19 cellular contexts compared by ENCODE assay signal in the genomic region with DNA sequence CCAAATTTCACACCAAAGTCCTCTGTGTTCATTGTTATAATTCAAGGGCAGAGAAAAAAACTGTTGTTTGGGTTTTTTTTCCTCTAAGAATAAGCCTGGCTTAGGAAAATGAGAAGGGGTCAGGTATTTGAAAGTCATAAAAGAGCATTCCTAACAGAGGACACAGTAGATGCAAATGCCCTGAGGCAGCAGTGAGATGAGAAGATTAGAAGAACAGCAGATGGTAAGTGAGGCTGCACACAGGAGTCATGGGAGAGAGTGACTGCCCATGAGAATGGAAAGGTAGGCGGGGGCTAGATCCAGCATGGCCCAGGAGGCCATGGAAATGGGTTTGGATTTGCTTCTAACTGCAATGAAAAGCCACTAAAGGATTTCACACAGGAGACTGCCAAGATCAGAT.
DNase-seq lines count a peak whose midpoint lies in the region; ATAC-seq and TF ChIP-seq lines count a peak whose summit lies in the region.
"Had no signal": no experiment of that assay in that cellular context is flagged by ENCODE, and none has a peak within 500 bp of the region (broad histone marks: within the 10 kb centered on the region; RNA-seq: fewer than 3 reads in every experiment).

No MANE protein-coding gene starts in this region.

- WGBS in stomach, 5 donors, result 81 to 100% (median 96%) methylated on average over 1 of the region's 1 CpG

- H3K4me1 Mint-ChIP-seq in natural killer cell treated with Interleukin-12 subunit alpha and Interleukin-12 subunit beta and Interleukin-15 and Interleukin-18, amount 100 ng/mL, for 72 hours (ENCODE audit: low read depth in 2 of 2), result peaks cover 12 to 31% of the 10 kb centered on the region in 2 donors
- H3K4me1 Mint-ChIP-seq in natural killer cell (peaks cover 0 to 9% of the 10 kb centered on the region in 2 donors), endothelial cell (ENCODE audit: unreplicated experiment) (no peaks in the 10 kb centered on the region)
- peaks cover 6 to 20% (median 9%) of the 10 kb centered on the region in 3 donors for H3K4me1 Mint-ChIP-seq in CD8-positive, alpha-beta memory T cell

- no peaks in the 10 kb centered on the region for H3K36me3 ChIP-seq in CD8-positive, alpha-beta memory T cell (ENCODE audit: insufficient read depth, low read length)
- H3K36me3 ChIP-seq in stomach, result no peaks in the 10 kb centered on the region
- H3K36me3 ChIP-seq: BE2C, MG63, Peyer's patch had no signal

- intact Hi-C loops in natural killer cell (cut with micrococcal nuclease), result no loop called here
- intact Hi-C loops in stomach (cut with DNase I; ENCODE audit: low total_unique reads), result no loop called here

- H3K9me3 ChIP-seq in CD8-positive, alpha-beta memory T cell (ENCODE audit: low read length), result no peaks in the 10 kb centered on the region
- H3K9me3 ChIP-seq in stomach, result no peaks in the 10 kb centered on the region
- H3K9me3 ChIP-seq: BE2C, MG63, Peyer's patch had no signal

- no peak for TF ChIP-seq EP300 in stomach (IDR thresholded peaks at IDR 0.05)

- H3K9me3 Mint-ChIP-seq in natural killer cell treated with Interleukin-12 subunit alpha and Interleukin-12 subunit beta and Interleukin-15 and Interleukin-18, amount 100 ng/mL, for 72 hours, result peaks cover 8% of the 10 kb centered on the region
- H3K9me3 Mint-ChIP-seq in natural killer cell (no peaks in the 10 kb centered on the region), endothelial cell (ENCODE audit: unreplicated experiment) (no peaks in the 10 kb centered on the region)
- H3K9me3 Mint-ChIP-seq in CD8-positive, alpha-beta memory T cell, result no peaks in the 10 kb centered on the region

- no peak overlapping the region for H3K4me3 Mint-ChIP-seq in natural killer cell treated with Interleukin-12 subunit alpha and Interleukin-12 subunit beta and Interleukin-15 and Interleukin-18, amount 100 ng/mL, for 72 hours
- H3K4me3 Mint-ChIP-seq in natural killer cell (no peak overlapping the region), endothelial cell (ENCODE audit: unreplicated experiment) (peak overlapping the region; percentile 56)
- peak overlapping the region in 1 of 7 donors; percentile 4 for H3K4me3 Mint-ChIP-seq in CD8-positive, alpha-beta memory T cell
- H3K4me3 Mint-ChIP-seq: GM23338, IgD-negative memory B cell had no signal

- peaks cover 10% of the 10 kb centered on the region for H3K36me3 Mint-ChIP-seq in natural killer cell treated with Interleukin-12 subunit alpha and Interleukin-12 subunit beta and Interleukin-15 and Interleukin-18, amount 100 ng/mL, for 72 hours
- no peaks in the 10 kb centered on the region for H3K36me3 Mint-ChIP-seq in natural killer cell
- no peaks in the 10 kb centered on the region for H3K36me3 Mint-ChIP-seq in endothelial cell (ENCODE audit: low read depth, unreplicated experiment)
- no peaks in the 10 kb centered on the region for H3K36me3 Mint-ChIP-seq in CD8-positive, alpha-beta memory T cell
- H3K36me3 Mint-ChIP-seq: IgD-negative memory B cell had no signal

- CTCF ChIA-PET in CD8-positive, alpha-beta memory T cell (lab: Charles Lee), result no interaction called here

- H3K27ac ChIP-seq in CD8-positive, alpha-beta memory T cell (ENCODE audit: low read depth, low read length), result no peak overlapping the region
- H3K27ac ChIP-seq in stomach (no peak overlapping the region), substantia nigra (ENCODE audit: low read depth, low read length, poor library complexity, severe bottlenecking) (no peak overlapping the region)
- H3K27ac ChIP-seq: Peyer's patch had no signal

- ATAC-seq in natural killer cell treated with Interleukin-12 subunit alpha and Interleukin-12 subunit beta and Interleukin-15 and Interleukin-18, amount 100 ng/mL, for 72 hours, result no peak
- ATAC-seq in natural killer cell (no peak), HG03097 (IDR thresholded peaks at IDR 0.05; ENCODE audit: low FRiP score, unreplicated experiment) (no peak)
- ATAC-seq: GM23338 had no signal

- peak overlapping the region; percentile 58 to 93 for H3K27ac Mint-ChIP-seq in natural killer cell treated with Interleukin-12 subunit alpha and Interleukin-12 subunit beta and Interleukin-15 and Interleukin-18, amount 100 ng/mL, for 72 hours
- H3K27ac Mint-ChIP-seq in natural killer cell, result peak overlapping the region in 1 of 2 donors; percentile 0
- H3K27ac Mint-ChIP-seq in endothelial cell (ENCODE audit: unreplicated experiment), result no peak overlapping the region
- H3K27ac Mint-ChIP-seq in CD8-positive, alpha-beta memory T cell, result peak overlapping the region in 2 of 8 donors; percentile 3 to 50
- H3K27ac Mint-ChIP-seq: GM23338, IgD-negative memory B cell had no signal

- H3K4me1 ChIP-seq in CD8-positive, alpha-beta memory T cell (ENCODE audit: insufficient read depth, low read length), result no peaks in the 10 kb centered on the region
- H3K4me1 ChIP-seq in stomach, result peaks cover 0 to under 1% (median 0%) of the 10 kb centered on the region in 4 donors
- H3K4me1 ChIP-seq: BE2C, Peyer's patch had no signal

- no peak for DNase-seq in natural killer cell treated with Interleukin-12 subunit alpha and Interleukin-12 subunit beta and Interleukin-15 and Interleukin-18, amount 100 ng/mL, for 72 hours (ENCODE audit: low spot score)
- DNase-seq in natural killer cell, result no peak
- peak; percentile 72 for DNase-seq in RPMI7951 (ENCODE audit: low read depth)
- no peak for DNase-seq in endothelial cell (ENCODE audit: low spot score)
- DNase-seq in CD8-positive, alpha-beta memory T cell, result no peak
- DNase-seq in stomach, result no peak
- DNase-seq in substantia nigra (lab: John Stamatoyannopoulos, UW), result no peak
- DNase-seq: BE2C, HCEC 1CT, MG63, NCI-H1417, NCI-H1694 treated with DMSO at 0.1 percent for 48 hours, NCI-H2081 treated with DMSO at 0.1 percent for 48 hours, NCI-H2171 treated with DMSO at 0.1 percent for 48 hours, NCI-H524 treated with DMSO at 0.1 percent for 48 hours, Peyer's patch had no signal

- H3K27me3 Mint-ChIP-seq in natural killer cell treated with Interleukin-12 subunit alpha and Interleukin-12 subunit beta and Interleukin-15 and Interleukin-18, amount 100 ng/mL, for 72 hours, result peaks cover 17 to 28% of the 10 kb centered on the region in 2 donors
- H3K27me3 Mint-ChIP-seq in natural killer cell (ENCODE audit: low read depth in 2 of 2) (peaks cover 24 to 36% of the 10 kb centered on the region in 2 donors), endothelial cell (ENCODE audit: unreplicated experiment) (peaks cover 3% of the 10 kb centered on the region)
- H3K27me3 Mint-ChIP-seq in CD8-positive, alpha-beta memory T cell, result peaks cover 7 to 23% of the 10 kb centered on the region in 2 donors

- TF ChIP-seq CTCF in natural killer cell (IDR thresholded peaks at IDR 0.05) (no peak), endothelial cell (IDR thresholded peaks at IDR 0.05; ENCODE audit: unreplicated experiment) (no peak), stomach (IDR thresholded peaks at IDR 0.05) (no peak)

- POLR2A ChIA-PET in CD8-positive, alpha-beta memory T cell (lab: Charles Lee), result no interaction called here

- no peak for TF ChIP-seq POLR2A in stomach (IDR thresholded peaks at IDR 0.05)

- H3K4me3 ChIP-seq in CD8-positive, alpha-beta memory T cell (ENCODE audit: low read length), result no peak overlapping the region
- H3K4me3 ChIP-seq in stomach, result no peak overlapping the region
- H3K4me3 ChIP-seq: GM23338, MG63, Peyer's patch had no signal

- no peaks in the 10 kb centered on the region for H3K27me3 ChIP-seq in CD8-positive, alpha-beta memory T cell (ENCODE audit: insufficient read depth, low read length, poor library complexity, severe bottlenecking)
- no peaks in the 10 kb centered on the region for H3K27me3 ChIP-seq in stomach
- H3K27me3 ChIP-seq: BE2C, MG63, Peyer's patch had no signal
